In genomic region chr10:87083576-87084290, GRCh38 we compare ENCODE assay signal across 8 cellular contexts. TPM values are rescaled to one million over a fixed set of nuclear protein-coding genes. Genes with fewer than 3 reads are reported as not detected.
DNase-seq lines count a peak whose midpoint lies in the region; ATAC-seq, FAIRE-seq and TF ChIP-seq lines count a peak whose summit lies in the region.
"Not testable (repeated sequence)": the region's sequence is repeated elsewhere in the genome, so short reads cannot be mapped to it uniquely, and the experiment has no call there.

No MANE protein-coding gene starts in this region.

- in situ Hi-C loops in mammary epithelial cell (cut with MboI; ENCODE audit: low sequenced_read_pairs in 2 of 2), result not testable (repeated sequence)

- H3K4me2 ChIP-seq in mammary epithelial cell (ENCODE audit: insufficient read depth, low read depth, low read length), result peak overlapping the region; percentile 47

- peak; percentile 26 for FAIRE-seq in GM12891 (lab: Jason Lieb, UNC)

- 40% methylated on average over 5 of the region's 5 CpGs for WGBS in mammary epithelial cell (ENCODE audit: low coverage, missing lambda C conversion rate)
- 52 to 64% methylated on average over 5 of the region's 5 CpGs for WGBS in thyroid gland, 2 donors

- not testable (repeated sequence) for H3K9me3 Mint-ChIP-seq in activated CD4-positive, alpha-beta T cell treated with anti-CD3 and anti-CD28 coated beads, Interleukin-2, amount 10 ng/mL, durations not matched to agents 7 days and 5 days; naive thymus-derived CD8-positive, alpha-beta T cell

- H3K27ac ChIP-seq in mammary epithelial cell (ENCODE audit: insufficient read depth, low read depth, low read length) (peak overlapping the region; percentile 96), foreskin keratinocyte (peak overlapping the region; percentile 94), thyroid gland (peak overlapping the region; percentile 63 to 90 (median 86))

- TF ChIP-seq POLR2A in GM12891 (IDR thresholded peaks at IDR 0.05; ENCODE audit: low read depth, low read length); thyroid gland (IDR thresholded peaks at IDR 0.05): not testable (repeated sequence)

- TSS peak; percentile 27 for BruUV-seq in mammary epithelial cell (replicated peaks; lab: Mats Ljungman, UMichigan)

- H3K4me1 Mint-ChIP-seq in activated CD4-positive, alpha-beta T cell treated with anti-CD3 and anti-CD28 coated beads, Interleukin-2, amount 10 ng/mL, durations not matched to agents 7 days and 5 days, result peaks cover 49% of the 10 kb centered on the region
- peaks cover 25 to 66% (median 56%) of the 10 kb centered on the region in 4 donors for H3K4me1 Mint-ChIP-seq in naive thymus-derived CD8-positive, alpha-beta T cell

- dilution Hi-C loops in mammary epithelial cell (cut with HindIII; ENCODE audit: low sequenced_read_pairs), result not testable (repeated sequence)

- peak overlapping the region; percentile 84 for H3K9ac ChIP-seq in mammary epithelial cell (ENCODE audit: insufficient read depth, low read length)

- not testable (repeated sequence) for H3K9me3 ChIP-seq in mammary epithelial cell (replicated peaks; ENCODE audit: insufficient read depth, low read length); thyroid gland

- POLR2A ChIA-PET in activated CD4-positive, alpha-beta T cell treated with anti-CD3 and anti-CD28 coated beads, Interleukin-2, amount 10 ng/mL, durations not matched to agents 7 days and 5 days (lab: Charles Lee), result interaction anchor here (0.6 kb wide), 1 partner anchor 16 kb away, joined by 3 read pairs; no protein-coding TSS in a partner anchor
- POLR2A ChIA-PET in naive thymus-derived CD8-positive, alpha-beta T cell (lab: Charles Lee), result interaction anchor here (0.6 to 1.0 kb wide), 2 partner anchors 9 to 600 kb away, joined by 3 read pairs; no protein-coding TSS in a partner anchor

- peaks cover 25% of the 10 kb centered on the region for H3K4me1 ChIP-seq in mammary epithelial cell (ENCODE audit: insufficient read depth, low read length)
- H3K4me1 ChIP-seq in foreskin keratinocyte, result peaks cover 32% of the 10 kb centered on the region
- peaks cover 37 to 51% of the 10 kb centered on the region in 2 donors for H3K4me1 ChIP-seq in thyroid gland

- not testable (repeated sequence) for H3K27me3 Mint-ChIP-seq in activated CD4-positive, alpha-beta T cell treated with anti-CD3 and anti-CD28 coated beads, Interleukin-2, amount 10 ng/mL, durations not matched to agents 7 days and 5 days; naive thymus-derived CD8-positive, alpha-beta T cell

- peak overlapping the region; percentile 32 for H3K27ac Mint-ChIP-seq in activated CD4-positive, alpha-beta T cell treated with anti-CD3 and anti-CD28 coated beads, Interleukin-2, amount 10 ng/mL, durations not matched to agents 7 days and 5 days
- H3K27ac Mint-ChIP-seq in naive thymus-derived CD8-positive, alpha-beta T cell, result peak overlapping the region; percentile 66 to 93 (median 91)

- DNase-seq in GM12891 (ENCODE audit: insufficient read length, low spot score); activated CD4-positive, alpha-beta T cell treated with anti-CD3 and anti-CD28 coated beads, Interleukin-2, amount 10 ng/mL, durations not matched to agents 7 days and 5 days; naive thymus-derived CD8-positive, alpha-beta T cell; thyroid gland: not testable (repeated sequence)
- peak; percentile 73 for DNase-seq in LHCN-M2 (ENCODE audit: low read depth)
- DNase-seq in mammary epithelial cell, result peak; percentile 81
- DNase-seq in foreskin keratinocyte, result peak; percentile 63 to 80

- peak; percentile 37 for ATAC-seq in HG02642 (IDR thresholded peaks at IDR 0.05; ENCODE audit: poor library complexity, unreplicated experiment)
- ATAC-seq in foreskin keratinocyte, result peak; percentile 85
- ATAC-seq in naive thymus-derived CD8-positive, alpha-beta T cell, result peak; percentile 50 to 56

- CTCF ChIA-PET in activated CD4-positive, alpha-beta T cell treated with anti-CD3 and anti-CD28 coated beads, Interleukin-2, amount 10 ng/mL, durations not matched to agents 7 days and 5 days (lab: Charles Lee); mammary epithelial cell (lab: Charles Lee; ENCODE audit: low non-redundant PET): not testable (repeated sequence)

- not testable (repeated sequence) for H3K4me3 ChIP-seq in mammary epithelial cell (replicated peaks in 1 of 3; ENCODE audit: insufficient read depth in 1 of 3, low read depth in 2 of 3, low read length in 3 of 3); thyroid gland (replicated peaks in 1 of 3)

- intact Hi-C loops in mammary epithelial cell (cut with micrococcal nuclease); thyroid gland (cut with DNase I): not testable (repeated sequence)

- H3K27me3 ChIP-seq in mammary epithelial cell (ENCODE audit: insufficient read depth, low read length); foreskin keratinocyte; thyroid gland: not testable (repeated sequence)

- peaks cover 66% of the 10 kb centered on the region for H3K79me2 ChIP-seq in mammary epithelial cell (ENCODE audit: insufficient read depth, low read length)

- H4K20me1 ChIP-seq in mammary epithelial cell (ENCODE audit: insufficient read depth, low read length), result not testable (repeated sequence)

- H3K4me3 Mint-ChIP-seq in activated CD4-positive, alpha-beta T cell treated with anti-CD3 and anti-CD28 coated beads, Interleukin-2, amount 10 ng/mL, durations not matched to agents 7 days and 5 days, result not testable (repeated sequence)
- H3K4me3 Mint-ChIP-seq in naive thymus-derived CD8-positive, alpha-beta T cell, result peak overlapping the region in 6 of 10 donors; percentile 18 to 60 (median 35)

- H2AFZ ChIP-seq in mammary epithelial cell (ENCODE audit: low read depth, low read length), result not testable (repeated sequence)

- TF ChIP-seq CTCF in mammary epithelial cell (conservative IDR thresholded peaks at IDR 0.05 in 1 of 2, IDR thresholded peaks at IDR 0.05 in 1 of 2; ENCODE audit: extremely low read depth in 1 of 2, insufficient read depth in 1 of 2, low read depth in 1 of 2, low read length in 2 of 2); foreskin keratinocyte (conservative IDR thresholded peaks at IDR 0.05); thyroid gland (IDR thresholded peaks at IDR 0.05): not testable (repeated sequence)

- H3K36me3 Mint-ChIP-seq in activated CD4-positive, alpha-beta T cell treated with anti-CD3 and anti-CD28 coated beads, Interleukin-2, amount 10 ng/mL, durations not matched to agents 7 days and 5 days (ENCODE audit: low read depth), result peaks cover 40% of the 10 kb centered on the region
- H3K36me3 Mint-ChIP-seq in naive thymus-derived CD8-positive, alpha-beta T cell, result peaks cover 0 to 25% (median 8%) of the 10 kb centered on the region in 3 donors

- H3K36me3 ChIP-seq in mammary epithelial cell (ENCODE audit: insufficient read depth, low read length); thyroid gland: not testable (repeated sequence)

RNA-seq across cellular contexts. Expression of gene GLUD1, which starts 10.9 kb away (rescaled TPM):
- polyA plus RNA-seq in GM12891 (2012; ENCODE audit: low read depth, missing spikeins), result 59.7 TPM
- total RNA-seq in LHCN-M2 (2014; rRNA removed) (194 and 203 TPM in 2 replicates), mammary epithelial cell (100 to 1,000 TPM; 128 to 167 TPM), foreskin keratinocyte (98.1 and 120 TPM in 2 replicates), thyroid gland (100 to 1,000 TPM; 154 to 199 (median 157) TPM)
- 58.7 TPM for polyA plus RNA-seq in LHCN-M2 (2012)
- 100 to 1,000 TPM in 1 of 2 experiments, 10 to 100 TPM in 1; 99.5 to 100 TPM for total RNA-seq in activated CD4-positive, alpha-beta T cell treated with anti-CD3 and anti-CD28 coated beads, Interleukin-2, amount 10 ng/mL, durations not matched to agents 7 days and 5 days
- polyA plus RNA-seq in mammary epithelial cell (104 TPM), foreskin keratinocyte (42.4 and 61.8 TPM in 2 replicates)
- 104 TPM for polyA minus RNA-seq in mammary epithelial cell
- total RNA-seq in naive thymus-derived CD8-positive, alpha-beta T cell, result 10 to 100 TPM; 89.8 to 91.9 TPM
- polyA plus RNA-seq in naive thymus-derived CD8-positive, alpha-beta T cell, result 100 to 1,000 TPM; 111 to 126 (median 124) TPM

RNA-seq across cellular contexts. Expression of gene SHLD2, which starts 11.3 kb away (rescaled TPM):
- polyA plus RNA-seq in GM12891 (2012; ENCODE audit: low read depth, missing spikeins), result 10.9 TPM
- total RNA-seq in LHCN-M2 (2014; rRNA removed) (30.0 and 32.4 TPM in 2 replicates), mammary epithelial cell (10 to 100 TPM; 14.8 to 19.7 TPM), foreskin keratinocyte (22.1 and 23.9 TPM in 2 replicates), thyroid gland (10 to 100 TPM; 60.8 to 71.9 (median 63.6) TPM)
- polyA plus RNA-seq in LHCN-M2 (2012), result 8.1 TPM
- 10 to 100 TPM; 34.8 to 38.9 TPM for total RNA-seq in activated CD4-positive, alpha-beta T cell treated with anti-CD3 and anti-CD28 coated beads, Interleukin-2, amount 10 ng/mL, durations not matched to agents 7 days and 5 days
- polyA plus RNA-seq in mammary epithelial cell (7.7 TPM), foreskin keratinocyte (7.0 and 9.3 TPM in 2 replicates)
- 7.1 TPM for polyA minus RNA-seq in mammary epithelial cell
- total RNA-seq in naive thymus-derived CD8-positive, alpha-beta T cell, result 10 to 100 TPM; 24.1 to 24.5 TPM
- 10 to 100 TPM; 17.7 to 22.5 (median 18.7) TPM for polyA plus RNA-seq in naive thymus-derived CD8-positive, alpha-beta T cell
